11 cellular contexts compared by ENCODE assay signal in the genomic region with DNA sequence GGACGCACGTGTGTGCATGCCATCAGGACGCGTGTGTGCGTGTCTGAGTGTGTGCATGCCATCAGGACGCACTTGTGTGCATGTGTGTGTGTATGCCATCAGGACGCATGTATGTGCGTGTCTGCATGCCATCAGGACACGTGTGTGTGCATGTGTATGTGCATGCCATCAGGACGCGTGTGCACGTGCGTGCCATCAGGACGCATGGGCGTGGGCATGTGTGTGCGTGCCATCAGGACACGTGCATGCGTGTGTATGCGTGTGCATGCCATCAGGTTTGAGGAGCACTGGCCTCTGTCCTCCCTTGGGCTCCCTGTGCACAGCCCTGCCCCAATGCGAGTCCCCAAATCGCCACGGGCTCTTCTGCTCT. TPM values are rescaled to one million over a fixed set of nuclear protein-coding genes. Genes with fewer than 3 reads are reported as not detected.
DNase-seq lines count a peak whose midpoint lies in the region; ATAC-seq, FAIRE-seq and TF ChIP-seq lines count a peak whose summit lies in the region.
"Had no signal": no experiment of that assay in that cellular context is flagged by ENCODE, and none has a peak within 500 bp of the region (broad histone marks: within the 10 kb centered on the region; RNA-seq: fewer than 3 reads in every experiment).

No MANE protein-coding gene starts in this region.

- no peak overlapping the region for H3K4ac ChIP-seq in trophoblast cell (ENCODE audit: low read depth, low read length)

- H4K91ac ChIP-seq in trophoblast cell (ENCODE audit: low read depth, low read length) = no peak overlapping the region

- no peaks in the 10 kb centered on the region for H3K79me1 ChIP-seq in trophoblast cell (ENCODE audit: low read length)

- ATAC-seq in K562 = no peak

- intact Hi-C loops in K562 (cut with micrococcal nuclease) = no loop called here

- no peak for TF ChIP-seq EP300 in K562 (IDR thresholded peaks at IDR 0.05; ENCODE audit: low read length)

- no peak overlapping the region for H2AFZ ChIP-seq in K562 (ENCODE audit: low read depth, low read length)
- H2AFZ ChIP-seq in trophoblast cell (ENCODE audit: insufficient read depth, low read length, poor library complexity) = no peak overlapping the region

- no peak for TF ChIP-seq RAD21 in K562 (CRISPR knock-in tag; conservative IDR thresholded peaks at IDR 0.05 in 1 of 2, IDR thresholded peaks at IDR 0.05 in 1 of 2)

- no peaks in the 10 kb centered on the region for H3K9me3 ChIP-seq in K562 (replicated peaks; ENCODE audit: control insufficient read depth, insufficient read depth, low read depth, low read length)
- H3K9me3 ChIP-seq in trophoblast cell (ENCODE audit: insufficient read depth, low read depth, low read length) = peaks cover 8% of the 10 kb centered on the region

- H3K4me2 ChIP-seq in K562 (ENCODE audit: insufficient read depth, low read length) (no peak overlapping the region), trophoblast cell (ENCODE audit: low read length) (no peak overlapping the region)

- 97% methylated on average over 22 of the region's 22 CpGs for WGBS in K562 (ENCODE audit: insufficient coverage, low coverage, missing lambda C conversion rate)
- no CpG with 5 or more reads among the region's 22 CpGs for WGBS in trophoblast cell (ENCODE audit: extremely low coverage, insufficient coverage, insufficient read length)

- H3K36me3 ChIP-seq in K562 (ENCODE audit: control insufficient read depth, insufficient read depth, low read length) (peaks cover 95% of the 10 kb centered on the region), trophoblast cell (ENCODE audit: control insufficient read depth in 1 of 2, insufficient read depth in 2 of 2, low read length in 2 of 2) (peaks cover 75 to 78% of the 10 kb centered on the region in 2 experiments)

- no peak overlapping the region for H2BK12ac ChIP-seq in trophoblast cell (ENCODE audit: low read length)

- H4K20me1 ChIP-seq in K562 (replicated peaks; ENCODE audit: control insufficient read depth, insufficient read depth, low read length) = peaks cover 8% of the 10 kb centered on the region; the same call in 1 of the 2 replicates

- H3K27me3 ChIP-seq in HL-60 (ENCODE audit: insufficient read depth, poor library complexity, severe bottlenecking) = no peaks in the 10 kb centered on the region
- no peaks in the 10 kb centered on the region for H3K27me3 ChIP-seq in K562 (ENCODE audit: control insufficient read depth in 2 of 2, insufficient read depth in 2 of 2, low read length in 2 of 2)
- no peaks in the 10 kb centered on the region for H3K27me3 ChIP-seq in trophoblast cell (ENCODE audit: insufficient read depth, low read length)

- H2BK5ac ChIP-seq in trophoblast cell (ENCODE audit: low read depth, low read length, poor library complexity) = no peak overlapping the region

- TF ChIP-seq POLR2A in K562 (conservative IDR thresholded peaks at IDR 0.05) = no peak

- no peak overlapping the region for H2BK120ac ChIP-seq in trophoblast cell (ENCODE audit: insufficient read depth, low read length, poor library complexity)

- POLR2A ChIA-PET in K562 (lab: Yijun Ruan, JAX) (no interaction called here), HEK293T (lab: Yijun Ruan, JAX) (no interaction called here)

- no peak overlapping the region for H2AK5ac ChIP-seq in trophoblast cell (ENCODE audit: low read length)

- H3K9ac ChIP-seq in K562 (ENCODE audit: insufficient read depth in 1 of 2, low read depth in 2 of 2, low read length in 2 of 2) = no peak overlapping the region; a peak in 1 of 4 replicates
- H3K9ac ChIP-seq in trophoblast cell (ENCODE audit: low read length) = no peak overlapping the region

- peaks cover 7% of the 10 kb centered on the region for H3K9me1 ChIP-seq in K562 (ENCODE audit: control insufficient read depth, insufficient read depth, low read length)

- H3K14ac ChIP-seq in trophoblast cell (ENCODE audit: low read length) = no peak overlapping the region

- DNase-seq in HL-60 (ENCODE audit: low read depth in 1 of 2, low spot score in 1 of 2) (no peak), K562 (ENCODE audit: extremely low read depth in 1 of 4, low spot score in 3 of 4) (no peak), trophoblast cell (no peak), HEK293T (ENCODE audit: extremely low spot score) (no peak), MV-4-11 (lab: John Stamatoyannopoulos, UW) (no peak)
- DNase-seq: NCI-H1436 treated with DMSO at 0.1 percent for 48 hours, NCI-H2081, NCI-H510A treated with DMSO at 0.1 percent for 48 hours, SIG-M5 had no signal

- H4K12ac ChIP-seq in trophoblast cell (ENCODE audit: low read depth, low read length) = no peak overlapping the region

- peak overlapping the region; percentile 73; the same call in 1 of the 2 replicates for H3K27ac ChIP-seq in HL-60 (replicated peaks)
- H3K27ac ChIP-seq in K562 (ENCODE audit: extremely low read depth, low read depth, low read length) = no peak overlapping the region
- no peak overlapping the region for H3K27ac ChIP-seq in trophoblast cell (ENCODE audit: low read depth, low read length)

- FAIRE-seq in K562 (lab: Jason Lieb, UNC) = no peak
- FAIRE-seq: RCC 7860 had no signal

- TF ChIP-seq CTCF in HL-60 (IDR thresholded peaks at IDR 0.05; ENCODE audit: insufficient read depth, low read length) (no peak), K562 (IDR thresholded peaks at IDR 0.05 in 2 of 3, conservative IDR thresholded peaks at IDR 0.05 in 1 of 3; ENCODE audit: insufficient read depth in 2 of 3, low read depth in 1 of 3, low read length in 3 of 3) (no peak)

- H3K4me3 ChIP-seq in HL-60 (replicated peaks; ENCODE audit: insufficient read depth, low read length) (no peak overlapping the region), K562 (no peak overlapping the region), trophoblast cell (ENCODE audit: low read depth, low read length) (peak overlapping the region; percentile 55)

- in situ Hi-C loops in K562 (cut with MboI) = no loop called here

- no TSS peak for BruUV-seq in K562 (replicated peaks; lab: Mats Ljungman, UMichigan)

- H4K8ac ChIP-seq in trophoblast cell (ENCODE audit: low read depth, low read length) = no peak overlapping the region

- H3K79me2 ChIP-seq in K562 (ENCODE audit: control insufficient read depth, insufficient read depth, low read length) (peaks cover 11% of the 10 kb centered on the region), trophoblast cell (ENCODE audit: control insufficient read depth, insufficient read depth, low read length, poor library complexity) (no peaks in the 10 kb centered on the region)

- H3K23ac ChIP-seq in trophoblast cell (ENCODE audit: low read length) = no peak overlapping the region

- H3K4me1 ChIP-seq in K562 (replicated peaks in 1 of 2; ENCODE audit: control insufficient read depth in 2 of 2, insufficient read depth in 2 of 2, low read length in 2 of 2) (peaks cover 0 to 43% of the 10 kb centered on the region in 2 experiments; a peak in 2 of 5 replicates), trophoblast cell (ENCODE audit: control insufficient read depth in 1 of 2, insufficient read depth in 2 of 2, low read length in 2 of 2) (no peaks in the 10 kb centered on the region)

- CTCF ChIA-PET in K562 (lab: Yijun Ruan, JAX; ENCODE audit: low intra/inter-chr PET ratio) (no interaction called here), HEK293T (lab: Yijun Ruan, JAX) (no interaction called here)

- no peak overlapping the region for H3K18ac ChIP-seq in trophoblast cell (ENCODE audit: low read length)

RNA-seq across cellular contexts. Expression of gene C1QTNF12, which starts 12.6 kb away (rescaled TPM):
- total RNA-seq in K562 (2011; cell fraction: chromatin; rRNA removed; ENCODE audit: low replicate concordance) = 2.5 and 12.6 TPM in 2 replicates
- total RNA-seq in K562 (2011; cell fraction: nucleolus; rRNA removed) = 9.5 and 10.8 TPM in 2 replicates
- 4.3 and 7.0 TPM in 2 replicates for total RNA-seq in K562 (2011; cell fraction: nucleoplasm; rRNA removed)
- 1.3 and 1.6 TPM in 2 replicates for total RNA-seq in K562 (2014; rRNA removed)
- total RNA-seq in K562 (2014; rRNA removed; fragmentation: Illumina TruSeq; extraction: Trizol) = not detected in 2 replicates
- total RNA-seq in K562 (2015; rRNA removed; fragmentation: Illumina TruSeq; extraction: Trizol) = 0.58 and 0.75 TPM in 2 replicates
- 2.2 and 3.7 TPM in 2 replicates for total RNA-seq in K562 (2021)
- polyA plus RNA-seq in K562 (2011; rRNA removed) = 0.43 and 1.1 TPM in 2 replicates
- 0.50 and 1.2 TPM in 2 replicates for polyA plus RNA-seq in K562 (2011; cell fraction: cytosol; rRNA removed)
- polyA plus RNA-seq in K562 (2011; cell fraction: nucleus; rRNA removed) = 18.7 and 21.7 TPM in 2 replicates
- polyA plus RNA-seq in K562 (2012) = 1.6 and 4.8 TPM in 2 replicates
- polyA plus RNA-seq in K562 (2014; fragmentation: Illumina TruSeq; extraction: Trizol) = 1.1 TPM in 1 of 2 replicates, not detected in the other
- polyA plus RNA-seq in K562 (2014; fragmentation: Nextera tagmentation; extraction: Ambion mirVana) = under 1 TPM in 1 of 2 experiments, not detected in 1; 0.11 TPM
- 1.3 and 4.3 TPM in 2 replicates for polyA plus RNA-seq in K562 (2014; rRNA removed)
- not detected in 2 replicates for polyA minus RNA-seq in K562 (2011; rRNA and poly(A)+ RNA removed)
- not detected in 2 replicates for polyA minus RNA-seq in K562 (2011; cell fraction: cytosol; rRNA and poly(A)+ RNA removed)
- 1.1 and 1.8 TPM in 2 replicates for polyA minus RNA-seq in K562 (2011; cell fraction: nucleus; rRNA and poly(A)+ RNA removed)
- polyA plus RNA-seq in trophoblast cell (2013) = 2.4 and 3.2 TPM in 2 replicates
- total RNA-seq: H4 had no signal

RNA-seq across cellular contexts. Expression of gene UBE2J2, which starts 14.6 kb away (rescaled TPM):
- 155 and 222 TPM in 2 replicates for total RNA-seq in K562 (2011; cell fraction: chromatin; rRNA removed; ENCODE audit: low replicate concordance)
- 116 and 127 TPM in 2 replicates for total RNA-seq in K562 (2011; cell fraction: nucleolus; rRNA removed)
- total RNA-seq in K562 (2011; cell fraction: nucleoplasm; rRNA removed) = 111 and 123 TPM in 2 replicates
- total RNA-seq in K562 (2014; rRNA removed) (110 and 124 TPM in 2 replicates), K562 (2014; rRNA removed; fragmentation: Illumina TruSeq; extraction: Trizol) (47.1 and 51.5 TPM in 2 replicates), K562 (2015; rRNA removed; fragmentation: Illumina TruSeq; extraction: Trizol) (73.0 and 75.5 TPM in 2 replicates), K562 (2021) (109 and 112 TPM in 2 replicates)
- polyA plus RNA-seq in K562 (2011; rRNA removed) (36.4 and 45.5 TPM in 2 replicates), K562 (2014; fragmentation: Illumina TruSeq; extraction: Trizol) (81.5 and 83.2 TPM in 2 replicates), K562 (2014; fragmentation: Nextera tagmentation; extraction: Ambion mirVana) (1 to 10 TPM in 1 of 2 experiments, under 1 TPM in 1; 0.93 to 2.3 TPM), K562 (2014; rRNA removed) (107 and 108 TPM in 2 replicates)
- 45.1 and 76.3 TPM in 2 replicates for polyA plus RNA-seq in K562 (2011; cell fraction: cytosol; rRNA removed)
- 61.5 and 87.2 TPM in 2 replicates for polyA plus RNA-seq in K562 (2011; cell fraction: nucleus; rRNA removed)
- polyA plus RNA-seq in K562 (2012) = 72.3 and 75.8 TPM in 2 replicates
- polyA minus RNA-seq in K562 (2011; rRNA and poly(A)+ RNA removed) = 12.5 and 14.9 TPM in 2 replicates
- polyA minus RNA-seq in K562 (2011; cell fraction: cytosol; rRNA and poly(A)+ RNA removed) = 35.1 and 36.5 TPM in 2 replicates
- polyA minus RNA-seq in K562 (2011; cell fraction: nucleus; rRNA and poly(A)+ RNA removed) = 33.1 and 42.7 TPM in 2 replicates
- 54.3 and 55.1 TPM in 2 replicates for polyA plus RNA-seq in trophoblast cell (2013)

RNA-seq across cellular contexts. Expression of gene SCNN1D, which starts 21.1 kb away (rescaled TPM):
- 1.6 and 4.3 TPM in 2 replicates for total RNA-seq in K562 (2011; cell fraction: chromatin; rRNA removed; ENCODE audit: low replicate concordance)
- 3.0 and 3.7 TPM in 2 replicates for total RNA-seq in K562 (2011; cell fraction: nucleolus; rRNA removed)
- 1.4 and 2.1 TPM in 2 replicates for total RNA-seq in K562 (2011; cell fraction: nucleoplasm; rRNA removed)
- total RNA-seq in K562 (2014; rRNA removed) = 0.53 and 0.64 TPM in 2 replicates
- total RNA-seq in K562 (2014; rRNA removed; fragmentation: Illumina TruSeq; extraction: Trizol) = 0.06 TPM in 1 of 2 replicates, not detected in the other
- total RNA-seq in K562 (2015; rRNA removed; fragmentation: Illumina TruSeq; extraction: Trizol) = 0.29 and 0.38 TPM in 2 replicates
- 0.73 and 0.87 TPM in 2 replicates for total RNA-seq in K562 (2021)
- polyA plus RNA-seq in K562 (2011; rRNA removed) = 0.38 and 0.92 TPM in 2 replicates
- 0.71 and 1.8 TPM in 2 replicates for polyA plus RNA-seq in K562 (2011; cell fraction: cytosol; rRNA removed)
- polyA plus RNA-seq in K562 (2011; cell fraction: nucleus; rRNA removed) = 8.1 and 14.5 TPM in 2 replicates
- polyA plus RNA-seq in K562 (2012) = 0.79 and 1.9 TPM in 2 replicates
- 0.04 and 0.26 TPM in 2 replicates for polyA plus RNA-seq in K562 (2014; fragmentation: Illumina TruSeq; extraction: Trizol)
- polyA plus RNA-seq in K562 (2014; fragmentation: Nextera tagmentation; extraction: Ambion mirVana) = under 1 TPM in 1 of 2 experiments, not detected in 1; 0.01 TPM
- polyA plus RNA-seq in K562 (2014; rRNA removed) = 1.1 TPM in 2 replicates
- polyA minus RNA-seq in K562 (2011; rRNA and poly(A)+ RNA removed) = 0.09 and 0.11 TPM in 2 replicates
- not detected in 2 replicates for polyA minus RNA-seq in K562 (2011; cell fraction: cytosol; rRNA and poly(A)+ RNA removed)
- polyA minus RNA-seq in K562 (2011; cell fraction: nucleus; rRNA and poly(A)+ RNA removed) = 0.94 and 1.3 TPM in 2 replicates
- 0.47 and 0.72 TPM in 2 replicates for polyA plus RNA-seq in trophoblast cell (2013)

RNA-seq across cellular contexts. Expression of gene B3GALT6, which starts 27.1 kb away (rescaled TPM):
- 17.5 and 35.5 TPM in 2 replicates for total RNA-seq in K562 (2011; cell fraction: chromatin; rRNA removed; ENCODE audit: low replicate concordance)
- total RNA-seq in K562 (2011; cell fraction: nucleolus; rRNA removed) = 36.8 and 43.7 TPM in 2 replicates
- total RNA-seq in K562 (2011; cell fraction: nucleoplasm; rRNA removed) = 21.1 and 24.3 TPM in 2 replicates
- total RNA-seq in K562 (2014; rRNA removed) (29.8 and 33.0 TPM in 2 replicates), K562 (2014; rRNA removed; fragmentation: Illumina TruSeq; extraction: Trizol) (6.8 and 9.0 TPM in 2 replicates), K562 (2015; rRNA removed; fragmentation: Illumina TruSeq; extraction: Trizol) (12.8 and 13.9 TPM in 2 replicates), K562 (2021) (27.9 and 28.1 TPM in 2 replicates)
- polyA plus RNA-seq in K562 (2011; rRNA removed) (5.6 and 7.8 TPM in 2 replicates), K562 (2014; fragmentation: Illumina TruSeq; extraction: Trizol) (8.4 and 9.9 TPM in 2 replicates), K562 (2014; fragmentation: Nextera tagmentation; extraction: Ambion mirVana) (1 to 10 TPM in 1 of 2 experiments, under 1 TPM in 1; 0.68 to 1.0 TPM), K562 (2014; rRNA removed) (15.8 and 17.2 TPM in 2 replicates)
- polyA plus RNA-seq in K562 (2011; cell fraction: cytosol; rRNA removed) = 10.2 and 34.2 TPM in 2 replicates
- 7.7 and 12.7 TPM in 2 replicates for polyA plus RNA-seq in K562 (2011; cell fraction: nucleus; rRNA removed)
- polyA plus RNA-seq in K562 (2012) = 13.9 and 16.7 TPM in 2 replicates
- 6.9 and 10.1 TPM in 2 replicates for polyA minus RNA-seq in K562 (2011; rRNA and poly(A)+ RNA removed)
- polyA minus RNA-seq in K562 (2011; cell fraction: cytosol; rRNA and poly(A)+ RNA removed) = 9.6 and 12.9 TPM in 2 replicates
- polyA minus RNA-seq in K562 (2011; cell fraction: nucleus; rRNA and poly(A)+ RNA removed) = 23.0 and 24.2 TPM in 2 replicates
- 16.1 and 16.2 TPM in 2 replicates for polyA plus RNA-seq in trophoblast cell (2013)

RNA-seq across cellular contexts. Expression of gene SDF4, which starts 27.3 kb away (rescaled TPM):
- total RNA-seq in K562 (2011; cell fraction: chromatin; rRNA removed; ENCODE audit: low replicate concordance) = 114 and 239 TPM in 2 replicates
- total RNA-seq in K562 (2011; cell fraction: nucleolus; rRNA removed) = 360 and 385 TPM in 2 replicates
- 146 and 213 TPM in 2 replicates for total RNA-seq in K562 (2011; cell fraction: nucleoplasm; rRNA removed)
- total RNA-seq in K562 (2014; rRNA removed) (82.6 and 118 TPM in 2 replicates), K562 (2014; rRNA removed; fragmentation: Illumina TruSeq; extraction: Trizol) (18.1 and 30.3 TPM in 2 replicates), K562 (2015; rRNA removed; fragmentation: Illumina TruSeq; extraction: Trizol) (62.2 and 65.2 TPM in 2 replicates), K562 (2021) (152 and 160 TPM in 2 replicates)
- polyA plus RNA-seq in K562 (2011; rRNA removed) (43.8 and 77.2 TPM in 2 replicates), K562 (2014; fragmentation: Illumina TruSeq; extraction: Trizol) (66.0 and 88.1 TPM in 2 replicates), K562 (2014; fragmentation: Nextera tagmentation; extraction: Ambion mirVana) (1 to 10 TPM in 1 of 2 experiments, under 1 TPM in 1; 0.35 to 4.9 TPM), K562 (2014; rRNA removed) (93.4 and 101 TPM in 2 replicates)
- polyA plus RNA-seq in K562 (2011; cell fraction: cytosol; rRNA removed) = 44.3 and 73.9 TPM in 2 replicates
- 122 and 161 TPM in 2 replicates for polyA plus RNA-seq in K562 (2011; cell fraction: nucleus; rRNA removed)
- polyA plus RNA-seq in K562 (2012) = 112 and 208 TPM in 2 replicates
- 59.1 and 63.4 TPM in 2 replicates for polyA minus RNA-seq in K562 (2011; rRNA and poly(A)+ RNA removed)
- polyA minus RNA-seq in K562 (2011; cell fraction: cytosol; rRNA and poly(A)+ RNA removed) = 37.0 and 61.3 TPM in 2 replicates
- 48.9 and 83.4 TPM in 2 replicates for polyA minus RNA-seq in K562 (2011; cell fraction: nucleus; rRNA and poly(A)+ RNA removed)
- 136 and 142 TPM in 2 replicates for polyA plus RNA-seq in trophoblast cell (2013)
